ENCODE assay signal across 11 cellular contexts in genomic region chr11:104858882-104859735, GRCh38. TPM values are rescaled to one million over a fixed set of nuclear protein-coding genes. Genes with fewer than 3 reads are reported as not detected.
DNase-seq lines count a peak whose midpoint lies in the region; ATAC-seq and TF ChIP-seq lines count a peak whose summit lies in the region.
"Had no signal": no experiment of that assay in that cellular context is flagged by ENCODE, and none has a peak within 500 bp of the region (broad histone marks: within the 10 kb centered on the region; RNA-seq: fewer than 3 reads in every experiment).

No MANE protein-coding gene starts in this region.

- DNase-seq in G401 (ENCODE audit: low spot score) = peak; percentile 69
- DNase-seq in NB4 (ENCODE audit: low read depth) = peak; percentile 81
- DNase-seq in foreskin fibroblast = peak; percentile 29 to 54
- DNase-seq in activated gamma-delta T cell treated with Interleukin-2 at 50 U/mL for 16 hours = no peak
- no peak for DNase-seq in A673 (ENCODE audit: low spot score)
- no peak for DNase-seq in NCI-H510A (lab: John Stamatoyannopoulos, UW)
- DNase-seq: COR-L47, gastrocnemius medialis, ovary had no signal

- H3K27ac ChIP-seq in A673 (ENCODE audit: low read depth, low read length, poor library complexity, severe bottlenecking) = no peak overlapping the region
- H3K27ac ChIP-seq: gastrocnemius medialis, ovary had no signal

- no peaks in the 10 kb centered on the region for H3K27me3 ChIP-seq in A673 (replicated peaks; ENCODE audit: insufficient read depth, low read depth, low read length, poor library complexity)
- H3K27me3 ChIP-seq: gastrocnemius medialis, ovary had no signal

- in situ Hi-C loops in G401 (cut with HindIII; ENCODE audit: low sequenced_read_pairs) = no loop called here

- no peak for TF ChIP-seq CTCF in NB4 (IDR thresholded peaks at IDR 0.05; ENCODE audit: low read depth, low read length)
- TF ChIP-seq CTCF in foreskin fibroblast (IDR thresholded peaks at IDR 0.05; ENCODE audit: low read depth, low read length) = no peak
- TF ChIP-seq CTCF in A673 (conservative IDR thresholded peaks at IDR 0.05; ENCODE audit: low read depth, low read length) = no peak

- H3K4me3 ChIP-seq in NB4 (ENCODE audit: low read depth, low read length) (peak overlapping the region; percentile 2), foreskin fibroblast (ENCODE audit: low read depth in 1 of 2, low read length in 2 of 2) (no peak overlapping the region), A673 (ENCODE audit: low read depth, low read length, poor library complexity, severe bottlenecking) (no peak overlapping the region)
- H3K4me3 ChIP-seq: gastrocnemius medialis, ovary had no signal

- ATAC-seq in GM21529 (IDR thresholded peaks at IDR 0.05; ENCODE audit: unreplicated experiment) = peak; percentile 47
- no peak for ATAC-seq in GM21737 (IDR thresholded peaks at IDR 0.05; ENCODE audit: unreplicated experiment)
- ATAC-seq: gastrocnemius medialis had no signal

- H3K36me3 ChIP-seq in A673 (ENCODE audit: insufficient read depth, low read length, poor library complexity, severe bottlenecking) = no peaks in the 10 kb centered on the region
- H3K36me3 ChIP-seq: gastrocnemius medialis, ovary had no signal

- TF ChIP-seq POLR2A in NB4 (IDR thresholded peaks at IDR 0.05; ENCODE audit: extremely low read depth, insufficient read length) = no peak

- no peaks in the 10 kb centered on the region for H3K9me3 ChIP-seq in A673 (ENCODE audit: low read depth, low read length, poor library complexity, severe bottlenecking)
- H3K9me3 ChIP-seq: gastrocnemius medialis, ovary had no signal

- intact Hi-C loops in A673 (cut with micrococcal nuclease; ENCODE audit: unreplicated experiment) = no loop called here

- BruUV-seq in A673 (replicated peaks; lab: Mats Ljungman, UMichigan) = no TSS peak

- CTCF ChIA-PET in A673 (lab: Charles Lee) = no interaction called here

- H3K4me1 ChIP-seq in A673 (ENCODE audit: insufficient read depth, low read length, poor library complexity, severe bottlenecking) = no peaks in the 10 kb centered on the region
- H3K4me1 ChIP-seq: gastrocnemius medialis had no signal

- POLR2A ChIA-PET in A673 (lab: Charles Lee; ENCODE audit: low non-redundant PET) = no interaction called here

RNA-seq across cellular contexts. Expression of gene CASP12, which starts 39.2 kb away (rescaled TPM):
- total RNA-seq in G401 (2014; rRNA removed; shearing (Covaris generic)) = not detected in 2 replicates
- not detected in 2 replicates for total RNA-seq in A673 (2021)

Comparison
In these comparisons a context has a peak if more than half of its experiments do, and no peak if none do; other contexts are left out.
1. DNase-seq: peak in G401 (single experiment), NB4 (single experiment) and foreskin fibroblast (2 of 2); none in activated gamma-delta T cell treated with Interleukin-2 at 50 U/mL for 16 hours (single experiment), A673 (single experiment) and NCI-H510A (single experiment).